8 cellular contexts compared by ENCODE assay signal in the genomic region with DNA sequence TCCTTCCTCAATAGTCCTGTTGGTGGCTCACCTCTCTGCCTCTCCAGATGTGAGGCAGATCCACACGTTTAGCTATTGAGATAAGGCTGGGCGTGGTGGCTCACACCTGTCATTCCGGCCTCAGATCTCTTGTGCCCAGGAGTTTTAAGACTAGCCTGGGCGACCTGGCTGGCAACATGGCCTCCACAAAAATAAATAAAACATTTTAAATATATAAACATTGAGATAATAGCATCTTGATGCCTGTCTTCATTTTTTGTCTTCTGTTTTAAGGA. TPM values are rescaled to one million over a fixed set of nuclear protein-coding genes. Genes with fewer than 3 reads are reported as not detected.
DNase-seq lines count a peak whose midpoint lies in the region; ATAC-seq, FAIRE-seq and TF ChIP-seq lines count a peak whose summit lies in the region.

No MANE protein-coding gene starts in this region.

- peaks cover 13% of the 10 kb centered on the region for H3K4me1 ChIP-seq in cardiac muscle cell (ENCODE audit: low read depth)
- H3K4me1 ChIP-seq in HepG2 (ENCODE audit: insufficient read depth, low read length): peaks cover 40% of the 10 kb centered on the region
- peaks cover 0 to 43% (median 24%) of the 10 kb centered on the region in 4 donors for H3K4me1 ChIP-seq in tibial artery

- peaks cover 15% of the 10 kb centered on the region for H3K4me1 Mint-ChIP-seq in activated CD8-positive, alpha-beta T cell treated with anti-CD3 and anti-CD28 coated beads, Interleukin-2, amount 10 ng/mL, durations not matched to agents 7 days and 5 days (ENCODE audit: low read depth)

- FAIRE-seq in HepG2 (lab: Jason Lieb, UNC): peak; percentile 40

- 0 out of 2 replicates have a peak, but pooled peaks cover 2% of the 10 kb centered on the region for H4K20me1 ChIP-seq in HepG2 (ENCODE audit: insufficient read depth, low read length)

- CTCF ChIA-PET in activated CD8-positive, alpha-beta T cell treated with anti-CD3 and anti-CD28 coated beads, Interleukin-2, amount 10 ng/mL, durations not matched to agents 7 days and 5 days (lab: Charles Lee): interaction anchor here (1.5 to 6.2 kb wide), 2 partner anchors 153 to 159 kb away, joined by 3 to 49 read pairs; partner anchors contain the start of gene UBAC1
- CTCF ChIA-PET in HepG2 (lab: Yijun Ruan, JAX; ENCODE audit: low intra/inter-chr PET ratio, low total read pairs): interaction anchor here (1.7 kb wide), 1 partner anchor 256 kb away, joined by 5 read pairs; no protein-coding TSS in a partner anchor

- ATAC-seq in activated CD8-positive, alpha-beta T cell treated with anti-CD3 and anti-CD28 coated beads, Interleukin-2, amount 10 ng/mL, durations not matched to agents 7 days and 5 days: no peak
- no peak for ATAC-seq in HepG2
- ATAC-seq in GM21717 (IDR thresholded peaks at IDR 0.05; ENCODE audit: unreplicated experiment): no peak
- no peak for ATAC-seq in HG03097 (IDR thresholded peaks at IDR 0.05; ENCODE audit: low FRiP score, unreplicated experiment)

- H3K4me3 Mint-ChIP-seq in activated CD8-positive, alpha-beta T cell treated with anti-CD3 and anti-CD28 coated beads, Interleukin-2, amount 10 ng/mL, durations not matched to agents 7 days and 5 days: peak overlapping the region; percentile 75

- H3K79me2 ChIP-seq in HepG2 (ENCODE audit: insufficient read depth, low read length): no peaks in the 10 kb centered on the region

- H3K27me3 ChIP-seq in cardiac muscle cell (peaks cover 7% of the 10 kb centered on the region), HepG2 (ENCODE audit: control insufficient read depth in 1 of 2, insufficient read depth in 2 of 2, low read length in 2 of 2) (0 out of 5 replicates have a peak, but pooled peaks cover 0 to 10% of the 10 kb centered on the region in 2 experiments), tibial artery (peaks cover 0 to 12% of the 10 kb centered on the region in 2 donors)

- BruUV-seq in HepG2 (replicated peaks; lab: Mats Ljungman, UMichigan): no TSS peak

- no peaks in the 10 kb centered on the region for H3K9me3 Mint-ChIP-seq in activated CD8-positive, alpha-beta T cell treated with anti-CD3 and anti-CD28 coated beads, Interleukin-2, amount 10 ng/mL, durations not matched to agents 7 days and 5 days (ENCODE audit: insufficient read depth)

- peak overlapping the region; percentile 81 for H3K9ac ChIP-seq in HepG2 (ENCODE audit: insufficient read depth, low read depth, low read length)

- TF ChIP-seq EP300 in HepG2 (IDR thresholded peaks at IDR 0.05; ENCODE audit: low read depth in 2 of 2, low read length in 2 of 2) (no peak), HepG2 (CRISPR knock-in tag; IDR thresholded peaks at IDR 0.05; ENCODE audit: borderline replicate concordance) (no peak)

- DNase-seq in cardiac muscle cell (ENCODE audit: low read depth in 1 of 2, low spot score in 1 of 2) (no peak), cardiac septum (ENCODE audit: low spot score) (no peak), HepG2 (ENCODE audit: low spot score) (no peak), tibial artery (no peak), NOMO-1 (lab: John Stamatoyannopoulos, UW; ENCODE audit: unreplicated experiment in 2 of 2) (no peak)
- no peak for DNase-seq in activated CD8-positive, alpha-beta T cell treated with anti-CD3 and anti-CD28 coated beads, Interleukin-2, amount 10 ng/mL, durations not matched to agents 7 days and 5 days

- intact Hi-C loops in cardiac septum (cut with DNase I) (loop anchor here (1.0 to 5.0 kb wide), 3 partner anchors 158 to 518 kb away; partner anchors contain the start of gene KCNT1), HepG2 (cut with micrococcal nuclease; ENCODE audit: unreplicated experiment) (no loop called here), tibial artery (cut with DNase I; ENCODE audit: low total_unique reads) (loop anchor here (1.0 to 5.0 kb wide), 2 partner anchors 33 to 254 kb away; no protein-coding TSS in a partner anchor)

- WGBS in HepG2 (ENCODE audit: low lambda C conversion rate): 13% methylated on average over 4 of the region's 4 CpGs

- H3K27ac ChIP-seq in cardiac muscle cell (peak overlapping the region; percentile 92), HepG2 (ENCODE audit: extremely low read length, insufficient read depth, low read length) (peak overlapping the region; percentile 96), tibial artery (peak overlapping the region; percentile 96 to 98)

- H3K27ac Mint-ChIP-seq in activated CD8-positive, alpha-beta T cell treated with anti-CD3 and anti-CD28 coated beads, Interleukin-2, amount 10 ng/mL, durations not matched to agents 7 days and 5 days: peak overlapping the region; percentile 63

- TF ChIP-seq RAD21 in HepG2 (CRISPR knock-in tag; IDR thresholded peaks at IDR 0.05): no peak

- no peak for TF ChIP-seq CTCF in cardiac muscle cell (IDR thresholded peaks at IDR 0.05; ENCODE audit: low read depth, low read length)
- no peak for TF ChIP-seq CTCF in HepG2 (CRISPR knock-in tag; IDR thresholded peaks at IDR 0.05)
- no peak for TF ChIP-seq CTCF in tibial artery (IDR thresholded peaks at IDR 0.05)

- POLR2A ChIA-PET in activated CD8-positive, alpha-beta T cell treated with anti-CD3 and anti-CD28 coated beads, Interleukin-2, amount 10 ng/mL, durations not matched to agents 7 days and 5 days (lab: Charles Lee): interaction anchor here (4.8 kb wide), 1 partner anchor 12 kb away, joined by 51 read pairs; no protein-coding TSS in a partner anchor
- POLR2A ChIA-PET in HepG2 (lab: Yijun Ruan, JAX): interaction anchor here (0.7 to 3.4 kb wide), 14 partner anchors 14 to 214 kb away, joined by 3 to 41 read pairs (median 5); partner anchors contain the start of genes CAMSAP1 and UBAC1

- no peak for TF ChIP-seq POLR2A in HepG2 (IDR thresholded peaks at IDR 0.05; ENCODE audit: insufficient read depth in 1 of 2, low read depth in 2 of 2, low read length in 2 of 2)

- peaks cover 8% of the 10 kb centered on the region for H3K36me3 Mint-ChIP-seq in activated CD8-positive, alpha-beta T cell treated with anti-CD3 and anti-CD28 coated beads, Interleukin-2, amount 10 ng/mL, durations not matched to agents 7 days and 5 days (ENCODE audit: low read depth)

- H3K4me3 ChIP-seq in cardiac muscle cell (no peak overlapping the region), HepG2 (replicated peaks in 1 of 3; ENCODE audit: insufficient read depth in 1 of 3, low read depth in 2 of 3, low read length in 3 of 3) (peak overlapping the region; percentile 60 to 88 (median 83)), tibial artery (peak overlapping the region in 1 of 2 donors; percentile 97)

- H3K36me3 ChIP-seq in cardiac muscle cell (peaks cover 3% of the 10 kb centered on the region), HepG2 (replicated peaks in 1 of 2; ENCODE audit: control insufficient read depth in 1 of 2, insufficient read depth in 2 of 2, low read length in 2 of 2) (no peaks in the 10 kb centered on the region), tibial artery (peaks cover 0 to 21% (median 18%) of the 10 kb centered on the region in 3 donors)

- peaks cover 2% of the 10 kb centered on the region for H3K27me3 Mint-ChIP-seq in activated CD8-positive, alpha-beta T cell treated with anti-CD3 and anti-CD28 coated beads, Interleukin-2, amount 10 ng/mL, durations not matched to agents 7 days and 5 days (ENCODE audit: low read depth)

- peak overlapping the region; percentile 96 for H3K4me2 ChIP-seq in HepG2 (ENCODE audit: low read depth, low read length)

- in situ Hi-C loops in HepG2 (cut with HindIII; ENCODE audit: extremely low pct_ligation_motif_present, low pct_unique_long_range_greater_than_20kb): loop anchor here (10.0 kb wide), 1 partner anchor 255 kb away; no protein-coding TSS in a partner anchor

- H3K9me3 ChIP-seq in cardiac muscle cell (ENCODE audit: low read depth) (no peaks in the 10 kb centered on the region), HepG2 (ENCODE audit: low read length) (peaks cover 2% of the 10 kb centered on the region; the same call in 1 of the 2 replicates), tibial artery (no peaks in the 10 kb centered on the region)

- H2AFZ ChIP-seq in HepG2 (ENCODE audit: low read length): no peak overlapping the region

RNA-seq across cellular contexts. Expression of gene TMEM250, which starts 1.4 kb away (rescaled TPM):
- 29.3 and 41.6 TPM in 2 replicates for total RNA-seq in cardiac muscle cell
- 25.6 and 27.0 TPM in 2 replicates for polyA plus RNA-seq in cardiac muscle cell
- total RNA-seq in cardiac septum: 19.8 TPM
- 10 to 100 TPM; 56.5 to 57.0 TPM for total RNA-seq in activated CD8-positive, alpha-beta T cell treated with anti-CD3 and anti-CD28 coated beads, Interleukin-2, amount 10 ng/mL, durations not matched to agents 7 days and 5 days
- 12.0 and 13.9 TPM in 2 replicates for total RNA-seq in HepG2 (2016; rRNA removed; fragmentation: Illumina TruSeq; extraction: Trizol)
- total RNA-seq in HepG2 (2016; cell fraction: cytosol; rRNA removed; fragmentation: Illumina TruSeq; extraction: Trizol; ENCODE audit: low read depth): 7.7 and 7.9 TPM in 2 replicates
- total RNA-seq in HepG2 (2016; cell fraction: insoluble cytoplasmic fraction; rRNA removed; fragmentation: Illumina TruSeq; extraction: Trizol): 9.6 and 13.9 TPM in 2 replicates
- 17.8 and 22.1 TPM in 2 replicates for total RNA-seq in HepG2 (2016; cell fraction: membrane; rRNA removed; fragmentation: Illumina TruSeq; extraction: Trizol)
- total RNA-seq in HepG2 (2016; cell fraction: nucleus; rRNA removed; fragmentation: Illumina TruSeq; extraction: Trizol): 10.1 and 11.0 TPM in 2 replicates
- polyA plus RNA-seq in HepG2 (2011; rRNA removed): 5.5 and 7.1 TPM in 2 replicates
- polyA plus RNA-seq in HepG2 (2011; cell fraction: cytosol; rRNA removed): 7.1 and 10.4 TPM in 2 replicates
- 9.4 and 12.5 TPM in 2 replicates for polyA plus RNA-seq in HepG2 (2011; cell fraction: nucleus; rRNA removed)
- 6.0 and 9.5 TPM in 2 replicates for polyA plus RNA-seq in HepG2 (2012)
- 6.4 and 8.1 TPM in 2 replicates for polyA plus RNA-seq in HepG2 (2016; cell fraction: cytosol; fragmentation: Illumina TruSeq; extraction: Trizol; ENCODE audit: low read depth)
- polyA plus RNA-seq in HepG2 (2016; cell fraction: insoluble cytoplasmic fraction; fragmentation: Illumina TruSeq; extraction: Trizol; ENCODE audit: low read depth): 14.5 and 15.8 TPM in 2 replicates
- polyA plus RNA-seq in HepG2 (2016; cell fraction: membrane; fragmentation: Illumina TruSeq; extraction: Trizol; ENCODE audit: low read depth): 14.9 and 17.1 TPM in 2 replicates
- 14.9 and 17.4 TPM in 2 replicates for polyA plus RNA-seq in HepG2 (2016; cell fraction: nucleus; fragmentation: Illumina TruSeq; extraction: Trizol; ENCODE audit: insufficient read depth, low read depth)
- 18.3 and 50.6 TPM in 2 replicates for polyA minus RNA-seq in HepG2 (2011; rRNA and poly(A)+ RNA removed; ENCODE audit: low replicate concordance)
- 7.9 and 8.8 TPM in 2 replicates for polyA minus RNA-seq in HepG2 (2011; cell fraction: cytosol; rRNA and poly(A)+ RNA removed)
- polyA minus RNA-seq in HepG2 (2011; cell fraction: nucleus; rRNA and poly(A)+ RNA removed): 4.7 and 8.0 TPM in 2 replicates

RNA-seq across cellular contexts. Expression of gene NACC2, which starts 25.0 kb away (rescaled TPM):
- total RNA-seq in cardiac muscle cell: 12.0 and 12.2 TPM in 2 replicates
- 4.4 and 5.0 TPM in 2 replicates for polyA plus RNA-seq in cardiac muscle cell
- total RNA-seq in cardiac septum: 57.8 TPM
- total RNA-seq in activated CD8-positive, alpha-beta T cell treated with anti-CD3 and anti-CD28 coated beads, Interleukin-2, amount 10 ng/mL, durations not matched to agents 7 days and 5 days: 1 to 10 TPM; 5.6 to 6.4 TPM
- total RNA-seq in HepG2 (2016; rRNA removed; fragmentation: Illumina TruSeq; extraction: Trizol): 10.5 and 12.3 TPM in 2 replicates
- total RNA-seq in HepG2 (2016; cell fraction: cytosol; rRNA removed; fragmentation: Illumina TruSeq; extraction: Trizol; ENCODE audit: low read depth): 2.1 and 2.2 TPM in 2 replicates
- total RNA-seq in HepG2 (2016; cell fraction: insoluble cytoplasmic fraction; rRNA removed; fragmentation: Illumina TruSeq; extraction: Trizol): 9.0 and 12.3 TPM in 2 replicates
- total RNA-seq in HepG2 (2016; cell fraction: membrane; rRNA removed; fragmentation: Illumina TruSeq; extraction: Trizol): 5.3 TPM in 2 replicates
- 8.0 and 9.6 TPM in 2 replicates for total RNA-seq in HepG2 (2016; cell fraction: nucleus; rRNA removed; fragmentation: Illumina TruSeq; extraction: Trizol)
- polyA plus RNA-seq in HepG2 (2011; rRNA removed): 5.9 and 6.3 TPM in 2 replicates
- 4.1 and 5.8 TPM in 2 replicates for polyA plus RNA-seq in HepG2 (2011; cell fraction: cytosol; rRNA removed)
- polyA plus RNA-seq in HepG2 (2011; cell fraction: nucleus; rRNA removed): 28.9 and 40.8 TPM in 2 replicates
- polyA plus RNA-seq in HepG2 (2012): 6.2 and 7.1 TPM in 2 replicates
- 0.80 TPM in 2 replicates for polyA plus RNA-seq in HepG2 (2016; cell fraction: cytosol; fragmentation: Illumina TruSeq; extraction: Trizol; ENCODE audit: low read depth)
- polyA plus RNA-seq in HepG2 (2016; cell fraction: insoluble cytoplasmic fraction; fragmentation: Illumina TruSeq; extraction: Trizol; ENCODE audit: low read depth): 8.9 and 10.6 TPM in 2 replicates
- polyA plus RNA-seq in HepG2 (2016; cell fraction: membrane; fragmentation: Illumina TruSeq; extraction: Trizol; ENCODE audit: low read depth): 2.4 and 2.5 TPM in 2 replicates
- polyA plus RNA-seq in HepG2 (2016; cell fraction: nucleus; fragmentation: Illumina TruSeq; extraction: Trizol; ENCODE audit: insufficient read depth, low read depth): 15.3 and 15.7 TPM in 2 replicates
- 14.5 and 16.4 TPM in 2 replicates for polyA minus RNA-seq in HepG2 (2011; rRNA and poly(A)+ RNA removed; ENCODE audit: low replicate concordance)
- 9.2 and 9.6 TPM in 2 replicates for polyA minus RNA-seq in HepG2 (2011; cell fraction: cytosol; rRNA and poly(A)+ RNA removed)
- 10.6 and 13.4 TPM in 2 replicates for polyA minus RNA-seq in HepG2 (2011; cell fraction: nucleus; rRNA and poly(A)+ RNA removed)
